Comparison of ENCODE assay signal across 7 cellular contexts in genomic region chr19:3586124-3586626, GRCh38. TPM values are rescaled to one million over a fixed set of nuclear protein-coding genes. Genes with fewer than 3 reads are reported as not detected.
DNase-seq lines count a peak whose midpoint lies in the region; ATAC-seq and TF ChIP-seq lines count a peak whose summit lies in the region.

No MANE protein-coding gene starts in this region.

- TF ChIP-seq CTCF in GM13977 (IDR thresholded peaks at IDR 0.05; ENCODE audit: extremely low read depth, insufficient read depth, missing control alignments) (peak; percentile 53), psoas muscle (IDR thresholded peaks at IDR 0.05) (peak; percentile 39)

- WGBS in psoas muscle, 3 donors: 20 to 25% (median 20%) methylated on average over 15 to 16 of the region's 16 CpGs

- intact Hi-C loops in psoas muscle (cut with DNase I) (no loop called here), sciatic nerve (cut with DNase I) (no loop called here)

- H3K27me3 ChIP-seq in SJSA1 (replicated peaks): no peaks in the 10 kb centered on the region
- H3K27me3 ChIP-seq in psoas muscle (ENCODE audit: insufficient read depth in 3 of 3, low read length in 2 of 3): peaks cover 0 to 28% (median 12%) of the 10 kb centered on the region in 3 donors

- H3K9me3 ChIP-seq in SJSA1 (replicated peaks) (peaks cover 2% of the 10 kb centered on the region; the same call in 1 of the 2 replicates), psoas muscle (no peaks in the 10 kb centered on the region)

- H3K27ac ChIP-seq in SJSA1 (peak overlapping the region; percentile 71), psoas muscle (no peak overlapping the region)

- ATAC-seq in psoas muscle (peak in 3 of 4 donors; percentile 16 to 40 (median 30)), HG03378 (IDR thresholded peaks at IDR 0.05; ENCODE audit: unreplicated experiment) (no peak), HG03521 (IDR thresholded peaks at IDR 0.05; ENCODE audit: unreplicated experiment) (no peak), sciatic nerve (no peak)

- DNase-seq in GM13977 (ENCODE audit: low spot score): no peak
- peak in 1 of 2 experiments; percentile 54 for DNase-seq in SJSA1 (ENCODE audit: low read depth in 1 of 2, low spot score in 2 of 2)
- peak; percentile 73 for DNase-seq in ecto neural progenitor cell (ENCODE audit: low spot score)
- no peak for DNase-seq in psoas muscle
- no peak for DNase-seq in sciatic nerve (ENCODE audit: low spot score)

- H3K4me1 ChIP-seq in SJSA1 (replicated peaks) (peaks cover 28% of the 10 kb centered on the region), psoas muscle (no peaks in the 10 kb centered on the region)

- H3K4me3 ChIP-seq in SJSA1 (peak overlapping the region; percentile 57), psoas muscle (peak overlapping the region; percentile 58)

- H3K36me3 ChIP-seq in SJSA1: peaks cover 10% of the 10 kb centered on the region
- no peaks in the 10 kb centered on the region for H3K36me3 ChIP-seq in psoas muscle (ENCODE audit: insufficient read depth in 1 of 2, low read depth in 1 of 2)

- in situ Hi-C loops in GM13977 (cut with MboI; ENCODE audit: low pct_unique_long_range_greater_than_20kb, low sequenced_read_pairs, unreplicated experiment): no loop called here

RNA-seq across cellular contexts. Expression of gene GIPC3, which starts 0.9 kb away (rescaled TPM):
- 9.2 and 13.1 TPM in 2 replicates for total RNA-seq in SJSA1 (2014; rRNA removed; shearing (Covaris generic))
- total RNA-seq in psoas muscle: 1 to 10 TPM in 1 of 4 donors, under 1 TPM in 3; 0.30 to 1.1 (median 0.55) TPM
- under 1 TPM; 0.32 to 0.45 (median 0.33) TPM for polyA plus RNA-seq in psoas muscle
- total RNA-seq in sciatic nerve: 2.4 TPM

RNA-seq across cellular contexts. Expression of gene HMG20B, which starts 13.4 kb away (rescaled TPM):
- total RNA-seq in SJSA1 (2014; rRNA removed; shearing (Covaris generic)): 229 and 260 TPM in 2 replicates
- 10 to 100 TPM; 14.3 to 27.2 (median 24.5) TPM for total RNA-seq in psoas muscle
- polyA plus RNA-seq in psoas muscle: 10 to 100 TPM; 21.4 to 25.2 (median 24.7) TPM
- 72.9 TPM for total RNA-seq in sciatic nerve

RNA-seq across cellular contexts. Expression of gene TBXA2R, which starts 20.5 kb away (rescaled TPM):
- not detected in 2 replicates for total RNA-seq in SJSA1 (2014; rRNA removed; shearing (Covaris generic))
- total RNA-seq in psoas muscle (1 to 10 TPM in 3 of 4 donors, under 1 TPM in 1; 0.89 to 3.0 (median 1.7) TPM), sciatic nerve (11.2 TPM)
- polyA plus RNA-seq in psoas muscle: 1 to 10 TPM in 2 of 3 donors, under 1 TPM in 1; 0.52 to 1.2 (median 1.1) TPM

RNA-seq across cellular contexts. Expression of gene MFSD12, which starts 28.8 kb away (rescaled TPM):
- total RNA-seq in SJSA1 (2014; rRNA removed; shearing (Covaris generic)): 124 and 132 TPM in 2 replicates
- 10 to 100 TPM; 16.3 to 25.2 (median 21.5) TPM for total RNA-seq in psoas muscle
- 10 to 100 TPM; 25.6 to 46.6 (median 33.8) TPM for polyA plus RNA-seq in psoas muscle
- 52.5 TPM for total RNA-seq in sciatic nerve

RNA-seq across cellular contexts. Expression of gene CACTIN, which starts 40.4 kb away (rescaled TPM):
- 29.3 and 45.2 TPM in 2 replicates for total RNA-seq in SJSA1 (2014; rRNA removed; shearing (Covaris generic))
- total RNA-seq in psoas muscle (10 to 100 TPM; 15.2 to 21.4 (median 18.2) TPM), sciatic nerve (19.6 TPM)
- polyA plus RNA-seq in psoas muscle: 10 to 100 TPM; 11.8 to 20.5 (median 15.8) TPM

Comparison
In these comparisons a context has a peak if more than half of its experiments do, and no peak if none do; other contexts are left out.
1. ATAC-seq: peak in psoas muscle (3 of 4); none in HG03378 (single experiment), HG03521 (single experiment) and sciatic nerve (single experiment).